ENCODE assay signal across 1 cellular context in genomic region chr1:42165511-42166210, GRCh38.
TF ChIP-seq lines count a peak whose summit lies in the region.

No MANE protein-coding gene starts in this region.

TF ChIP-seq in HEK293, 187 proteins besides CTCF, POLR2A, EP300 and RAD21 (continued from another document):
- TF ChIP-seq ZNF10 (tag by site-specific recombination; IDR thresholded peaks at IDR 0.05) (no peak), ZBTB8A (tag by site-specific recombination; IDR thresholded peaks at IDR 0.05) (no peak), FEZF1 (tag by site-specific recombination; IDR thresholded peaks at IDR 0.05) (no peak), ZNF221 (tag by site-specific recombination; IDR thresholded peaks at IDR 0.05; ENCODE audit: borderline replicate concordance) (no peak), ZNF623 (tag by site-specific recombination; IDR thresholded peaks at IDR 0.05) (no peak), ZBTB44 (tag by site-specific recombination; IDR thresholded peaks at IDR 0.05) (no peak), IKZF3 (tag by site-specific recombination; IDR thresholded peaks at IDR 0.05) (no peak), ZNF311 (tag by site-specific recombination; IDR thresholded peaks at IDR 0.05; ENCODE audit: borderline replicate concordance) (no peak), SP7 (tag by site-specific recombination; IDR thresholded peaks at IDR 0.05) (peak; percentile 78; the same call in 1 of the 2 replicates), ZNF426 (tag by site-specific recombination; IDR thresholded peaks at IDR 0.05) (no peak), ATF2 (tag by site-specific recombination; IDR thresholded peaks at IDR 0.05; ENCODE audit: low read depth) (no peak), ZNF362 (tag by site-specific recombination; IDR thresholded peaks at IDR 0.05) (no peak), ZNF645 (tag by site-specific recombination; IDR thresholded peaks at IDR 0.05) (no peak; the same call in 1 of the 2 replicates), ZNF26 (tag by site-specific recombination; IDR thresholded peaks at IDR 0.05) (no peak), KLF7 (tag by site-specific recombination; IDR thresholded peaks at IDR 0.05; ENCODE audit: borderline replicate concordance) (0 out of 2 replicates have a peak, but pooled peaks have one; percentile 41), ZSCAN23 (tag by site-specific recombination; IDR thresholded peaks at IDR 0.05) (no peak), ZNF513 (tag by site-specific recombination; IDR thresholded peaks at IDR 0.05) (no peak), ZNF596 (tag by site-specific recombination; IDR thresholded peaks at IDR 0.05) (no peak), ZSCAN16 (tag by site-specific recombination; IDR thresholded peaks at IDR 0.05) (no peak), ZNF148 (tag by site-specific recombination; IDR thresholded peaks at IDR 0.05; ENCODE audit: borderline replicate concordance) (no peak)
